ENCODE assay signal across 8 cellular contexts in the genomic region with DNA sequence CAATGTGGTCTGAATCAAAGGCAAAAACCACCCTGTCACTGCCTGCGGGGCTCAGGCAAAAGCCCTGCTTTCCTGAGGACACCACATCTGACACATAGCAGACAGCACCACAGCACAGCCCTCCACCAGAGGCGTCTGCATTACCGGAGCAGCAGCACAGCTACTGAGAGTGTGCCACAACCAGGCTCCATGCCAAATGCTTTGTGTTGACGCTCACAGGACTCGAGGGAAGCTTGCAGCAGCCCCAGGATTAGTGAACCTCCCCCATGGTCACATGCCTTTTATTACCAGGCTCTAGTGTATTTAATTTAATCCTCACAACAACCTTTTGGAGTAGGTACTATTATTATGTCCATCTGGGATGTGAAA. TPM values are rescaled to one million over a fixed set of nuclear protein-coding genes. Genes with fewer than 3 reads are reported as not detected.
DNase-seq lines count a peak whose midpoint lies in the region; ATAC-seq and TF ChIP-seq lines count a peak whose summit lies in the region.

No MANE protein-coding gene starts in this region.

- no peak for TF ChIP-seq POLR2A in gastroesophageal sphincter (IDR thresholded peaks at IDR 0.05)

- TF ChIP-seq EP300 in gastroesophageal sphincter (IDR thresholded peaks at IDR 0.05), result no peak

- H3K4me1 ChIP-seq in BLaER1 (peaks cover 59% of the 10 kb centered on the region), gastroesophageal sphincter (no peaks in the 10 kb centered on the region)

- H3K36me3 ChIP-seq in BLaER1 (peaks cover 45% of the 10 kb centered on the region), gastroesophageal sphincter (peaks cover 0 to 62% of the 10 kb centered on the region in 2 donors)

- WGBS in gastroesophageal sphincter (ENCODE audit: low coverage in 1 of 2), 2 donors, result 0 to 80% methylated on average over 1 to 2 of the region's 5 CpGs

- ATAC-seq in HG02588 (IDR thresholded peaks at IDR 0.05; ENCODE audit: unreplicated experiment) (no peak), gastroesophageal sphincter (no peak)

- no peak overlapping the region for H3K9ac ChIP-seq in BLaER1

- no peaks in the 10 kb centered on the region for H3K9me3 ChIP-seq in BLaER1
- no peaks in the 10 kb centered on the region for H3K9me3 ChIP-seq in gastroesophageal sphincter

- H3K27ac ChIP-seq in BLaER1 (no peak overlapping the region), gastroesophageal sphincter (no peak overlapping the region)

- H4K20me1 ChIP-seq in BLaER1, result peaks cover 28% of the 10 kb centered on the region

- H3K4me3 ChIP-seq in BLaER1 (no peak overlapping the region), astrocyte of the spinal cord (ENCODE audit: low read depth, low read length) (no peak overlapping the region), gastroesophageal sphincter (no peak overlapping the region)

- H3K27me3 ChIP-seq in BLaER1 (no peaks in the 10 kb centered on the region), gastroesophageal sphincter (no peaks in the 10 kb centered on the region)

- no peak for TF ChIP-seq CTCF in astrocyte of the spinal cord (IDR thresholded peaks at IDR 0.05; ENCODE audit: low read depth, low read length)
- no peak for TF ChIP-seq CTCF in gastroesophageal sphincter (IDR thresholded peaks at IDR 0.05)

- DNase-seq in LHCN-M2 (ENCODE audit: low read depth) (peak; percentile 80), astrocyte of the spinal cord (ENCODE audit: low read depth, low spot score) (peak; percentile 70), midbrain (lab: John Stamatoyannopoulos, UW) (peak; percentile 42), cerebellar cortex (ENCODE audit: low spot score) (no peak)
- no peak for DNase-seq in effector CD4-positive, alpha-beta T cell

- peak overlapping the region; percentile 39 for H3K4me2 ChIP-seq in BLaER1

- in situ Hi-C loops in astrocyte of the spinal cord (cut with HindIII; ENCODE audit: low sequenced_read_pairs), result no loop called here

RNA-seq across cellular contexts. Expression of gene ATPAF2, which starts 12.6 kb away (rescaled TPM):
- total RNA-seq in LHCN-M2 (2014; rRNA removed) (12.6 and 12.8 TPM in 2 replicates), gastroesophageal sphincter (10 to 100 TPM in 3 of 4 donors, 1 to 10 TPM in 1; 8.3 to 19.9 (median 12.3) TPM)
- 14.9 TPM for polyA plus RNA-seq in LHCN-M2 (2012)

RNA-seq across cellular contexts. Expression of gene GID4, which starts 12.8 kb away (rescaled TPM):
- total RNA-seq in LHCN-M2 (2014; rRNA removed), result 6.0 and 6.8 TPM in 2 replicates
- 4.8 TPM for polyA plus RNA-seq in LHCN-M2 (2012)
- 10 to 100 TPM; 22.8 to 44.8 (median 33.9) TPM for total RNA-seq in gastroesophageal sphincter

RNA-seq across cellular contexts. Expression of gene DRC3, which starts 53.7 kb away (rescaled TPM):
- total RNA-seq in LHCN-M2 (2014; rRNA removed), result 0.06 and 1.1 TPM in 2 replicates
- polyA plus RNA-seq in LHCN-M2 (2012), result 1.4 TPM
- 1 to 10 TPM; 1.1 to 3.5 (median 1.7) TPM for total RNA-seq in gastroesophageal sphincter

RNA-seq across cellular contexts. Expression of gene TOM1L2, which starts 54.2 kb away (rescaled TPM):
- total RNA-seq in LHCN-M2 (2014; rRNA removed) (39.2 and 111 TPM in 2 replicates), gastroesophageal sphincter (10 to 100 TPM; 49.6 to 88.9 (median 74.8) TPM)
- polyA plus RNA-seq in LHCN-M2 (2012), result 48.1 TPM

Comparison
In these comparisons a context has a peak if more than half of its experiments do, and no peak if none do; other contexts are left out.
1. DNase-seq: peak in LHCN-M2 (single experiment), astrocyte of the spinal cord (single experiment) and midbrain (single experiment); none in cerebellar cortex (single experiment) and effector CD4-positive, alpha-beta T cell (single experiment).